17 cellular contexts compared by ENCODE assay signal in the genomic region with DNA sequence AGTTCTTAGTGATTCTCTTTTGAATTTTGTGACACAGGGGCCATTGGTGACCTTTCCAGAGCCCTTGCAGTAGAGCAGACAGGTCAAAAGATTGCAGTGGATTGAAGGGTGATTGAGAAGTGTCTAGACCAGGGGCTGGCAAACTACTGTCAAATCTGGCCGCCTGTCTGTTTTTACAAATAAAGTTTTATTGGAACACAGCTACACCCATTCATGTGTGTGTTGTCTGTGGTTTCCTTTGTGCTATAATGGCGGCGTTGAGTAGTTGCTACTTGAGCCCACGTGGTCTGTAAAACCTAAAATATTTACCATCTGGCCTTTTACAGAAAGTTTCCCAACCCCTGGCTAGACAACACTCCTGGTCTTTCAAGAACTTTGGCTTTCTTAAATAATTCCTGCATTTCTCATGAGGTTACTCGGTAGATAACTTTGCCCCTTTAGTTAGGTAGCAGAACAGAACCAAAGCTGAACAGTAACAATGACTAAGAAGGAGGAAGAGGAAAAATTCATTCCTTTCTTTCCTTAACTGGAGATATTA.
"Had no signal": no experiment of that assay in that cellular context is flagged by ENCODE, and none has a peak within 500 bp of the region (broad histone marks: within the 10 kb centered on the region; RNA-seq: fewer than 3 reads in every experiment).

No MANE protein-coding gene starts in this region.

- H3K4me1 ChIP-seq: body of pancreas, right lobe of liver had no signal

- H3K27me3 ChIP-seq: adrenal gland, body of pancreas, right lobe of liver had no signal

- DNase-seq: activated CD4-positive, CD25-positive, alpha-beta regulatory T cell treated with anti-CD3 and anti-CD28 coated beads, Interleukin-2, amount 50 U/mL, for 72 hours; activated CD8-positive, alpha-beta memory T cell treated with anti-CD3 and anti-CD28 coated beads for 24 hours; activated gamma-delta T cell treated with Interleukin-2 at 50 U/mL for 16 hours; activated T-cell treated with anti-CD3 and anti-CD28 coated beads, Interleukin-2, amount 50 U/mL, for 72 hours; adrenal gland; body of pancreas; dorsolateral prefrontal cortex; immature natural killer cell; left cardiac atrium; mesenchymal stem cell; mucosa of descending colon; naive B cell; psoas muscle; right lobe of liver; stimulated activated naive B cell treated with anti-CD40 and anti-IgM and Interleukin-4, amounts not matched to agents 10 μg/mL and 1 μg/mL and 100 μg/mL, for 72 hours had no signal

- H3K36me3 ChIP-seq: adrenal gland, right lobe of liver had no signal

- H3K27ac ChIP-seq: adrenal gland, body of pancreas, dorsolateral prefrontal cortex, psoas muscle, right lobe of liver had no signal

- H3K4me2 ChIP-seq: smooth muscle cell had no signal

- H3K9me3 ChIP-seq: adrenal gland, body of pancreas, mucosa of descending colon, psoas muscle, right lobe of liver had no signal

- ATAC-seq: activated naive CD4-positive, alpha-beta T cell treated with anti-CD3 and anti-CD28 coated beads, Interleukin-2, amount 50 U/mL, for 72 hours; activated T-cell treated with anti-CD3 and anti-CD28 coated beads, Interleukin-2, amount 50 U/mL, for 72 hours; body of pancreas; left cardiac atrium; mucosa of descending colon; psoas muscle; right lobe of liver; stimulated activated naive B cell treated with anti-CD40 and anti-IgM and Interleukin-4, amounts not matched to agents 10 μg/mL and 1 μg/mL and 100 μg/mL, for 72 hours had no signal

- H3K4me3 ChIP-seq: adrenal gland, body of pancreas, dorsolateral prefrontal cortex, mucosa of descending colon, psoas muscle, right lobe of liver, smooth muscle cell had no signal
